ENCODE assay signal across 15 cellular contexts in genomic region chr2:190698895-190699294, GRCh38. TPM values are rescaled to one million over a fixed set of nuclear protein-coding genes. Genes with fewer than 3 reads are reported as not detected.
DNase-seq lines count a peak whose midpoint lies in the region; ATAC-seq and TF ChIP-seq lines count a peak whose summit lies in the region.
"Had no signal": no experiment of that assay in that cellular context is flagged by ENCODE, and none has a peak within 500 bp of the region (broad histone marks: within the 10 kb centered on the region; RNA-seq: fewer than 3 reads in every experiment).

No MANE protein-coding gene starts in this region.

- intact Hi-C loops in HCT116 (cut with micrococcal nuclease) = no loop called here

- no peaks in the 10 kb centered on the region for H3K27me3 ChIP-seq in AG04450 (ENCODE audit: control insufficient read depth, insufficient read depth, low read length)
- no peaks in the 10 kb centered on the region for H3K27me3 ChIP-seq in HCT116 (ENCODE audit: insufficient read depth, low read length)
- no peaks in the 10 kb centered on the region for H3K27me3 ChIP-seq in kidney epithelial cell (ENCODE audit: control insufficient read depth, insufficient read depth, low read length)
- H3K27me3 ChIP-seq: right lobe of liver had no signal

- POLR2A ChIA-PET in AG04450 (lab: Yijun Ruan, JAX) (no interaction called here), HCT116 (lab: Charles Lee) (no interaction called here)

- H3K27ac ChIP-seq in AG04450 (ENCODE audit: low read depth, low read length) = no peak overlapping the region
- H3K27ac ChIP-seq in HCT116 (ENCODE audit: low read depth, low read length) = no peak overlapping the region
- H3K27ac ChIP-seq: right lobe of liver had no signal

- no peak overlapping the region for H3K4me2 ChIP-seq in HCT116 (ENCODE audit: low read length)

- H2AFZ ChIP-seq in HCT116 (ENCODE audit: low read depth, low read length, poor library complexity, severe bottlenecking) = no peak overlapping the region

- H3K36me3 ChIP-seq in HCT116 (ENCODE audit: control insufficient read depth in 1 of 2, insufficient read depth in 2 of 2, low read length in 2 of 2) (no peaks in the 10 kb centered on the region), kidney epithelial cell (ENCODE audit: control insufficient read depth, insufficient read depth, low read length) (no peaks in the 10 kb centered on the region)
- H3K36me3 ChIP-seq: right lobe of liver had no signal

- no peaks in the 10 kb centered on the region for H3K79me2 ChIP-seq in HCT116 (ENCODE audit: insufficient read depth, low read length)

- no peak for TF ChIP-seq RAD21 in HCT116 (IDR thresholded peaks at IDR 0.05; ENCODE audit: low read depth)

- H3K9me2 ChIP-seq in HCT116 (ENCODE audit: insufficient read depth) = no peaks in the 10 kb centered on the region

- RAD21 ChIA-PET in HCT116 (lab: Charles Lee; ENCODE audit: low non-redundant PET in 1 of 2, low total read pairs in 2 of 2, uncharacterized antibody in 2 of 2, unreplicated experiment in 2 of 2) = no interaction called here

- H4K20me1 ChIP-seq in HCT116 (ENCODE audit: insufficient read depth) = no peaks in the 10 kb centered on the region

- H3K4me3 ChIP-seq in AG04450 (ENCODE audit: low read depth, low read length) = no peak overlapping the region
- no peak overlapping the region for H3K4me3 ChIP-seq in HCT116 (replicated peaks in 1 of 2; ENCODE audit: low read depth in 1 of 2, low read length in 2 of 2)
- H3K4me3 ChIP-seq in choroid plexus epithelial cell (ENCODE audit: low read depth, low read length) = no peak overlapping the region
- H3K4me3 ChIP-seq in kidney epithelial cell (ENCODE audit: low read depth, low read length) = no peak overlapping the region
- H3K4me3 ChIP-seq: mucosa of descending colon, right lobe of liver had no signal

- ATAC-seq in HCT116 (peak; percentile 52; the same call in 1 of the 2 replicates), HG03460 (IDR thresholded peaks at IDR 0.05; ENCODE audit: unreplicated experiment) (no peak)
- ATAC-seq: activated CD8-positive, alpha-beta memory T cell treated with anti-CD3 and anti-CD28 coated beads, Interleukin-2, amount 10 ng/mL, durations not matched to agents 7 days and 5 days; mucosa of descending colon had no signal

- H3K4me1 ChIP-seq in HCT116 (ENCODE audit: control insufficient read depth in 1 of 2, insufficient read depth in 2 of 2, low read length in 2 of 2) = no peaks in the 10 kb centered on the region
- H3K4me1 ChIP-seq: right lobe of liver had no signal

- H3K9ac ChIP-seq in HCT116 (ENCODE audit: low read length) = no peak overlapping the region

- CTCF ChIA-PET in AG04450 (lab: Charles Lee) (interaction anchor here (0.6 to 0.7 kb wide), 2 partner anchors 9 to 36 kb away, joined by 3 read pairs; no protein-coding TSS in a partner anchor), HCT116 (lab: Charles Lee) (no interaction called here)

- DNase-seq in AG04450 (ENCODE audit: low read depth, low spot score) = no peak
- DNase-seq in HCT116 (ENCODE audit: low read depth, low spot score) = no peak
- DNase-seq in choroid plexus epithelial cell (ENCODE audit: low read depth) = peak; percentile 37
- DNase-seq in kidney epithelial cell (ENCODE audit: low read depth) = no peak
- DNase-seq in NK-92 (lab: John Stamatoyannopoulos, UW; ENCODE audit: unreplicated experiment) = no peak
- DNase-seq in anterior cingulate cortex (lab: John Stamatoyannopoulos, UW) = no peak
- DNase-seq in T1000 (lab: John Stamatoyannopoulos, UW) = no peak
- DNase-seq: activated CD8-positive, alpha-beta memory T cell treated with anti-CD3 and anti-CD28 coated beads, Interleukin-2, amount 10 ng/mL, durations not matched to agents 7 days and 5 days; activated naive CD8-positive, alpha-beta T cell treated with anti-CD3 and anti-CD28 coated beads, Interleukin-2, amount 10 ng/mL, durations not matched to agents 7 days and 5 days; CD4-positive, alpha-beta memory T cell; hippocampal formation; mucosa of descending colon; NCI-H446; right lobe of liver had no signal

- H3K9me3 ChIP-seq in AG04450 (ENCODE audit: control insufficient read depth, insufficient read depth, low read length) (no peaks in the 10 kb centered on the region), HCT116 (ENCODE audit: control insufficient read depth in 1 of 2, insufficient read depth in 1 of 2, low read depth in 1 of 2, low read length in 2 of 2) (no peaks in the 10 kb centered on the region)
- H3K9me3 ChIP-seq: mucosa of descending colon, right lobe of liver had no signal

- no peak for TF ChIP-seq POLR2A in HCT116 (IDR thresholded peaks at IDR 0.05; ENCODE audit: borderline replicate concordance, extremely low read depth, insufficient read depth, insufficient read length)

- TF ChIP-seq CTCF in AG04450 (IDR thresholded peaks at IDR 0.05; ENCODE audit: low read depth, low read length) (peak; percentile 51), HCT116 (IDR thresholded peaks at IDR 0.05 in 2 of 3, conservative IDR thresholded peaks at IDR 0.05 in 1 of 3; ENCODE audit: borderline replicate concordance in 1 of 3, insufficient read depth in 1 of 3, low read depth in 2 of 3, low read length in 2 of 3) (0 out of 6 replicates have a peak, but pooled peaks of 1 of the 3 experiments have one; percentile 7), choroid plexus epithelial cell (conservative IDR thresholded peaks at IDR 0.05; ENCODE audit: low read depth, low read length) (peak; percentile 69), kidney epithelial cell (IDR thresholded peaks at IDR 0.05; ENCODE audit: insufficient read depth, low read length, poor library complexity, severe bottlenecking) (peak; percentile 39)

- BruUV-seq in HCT116 (replicated peaks; lab: Mats Ljungman, UMichigan) = no TSS peak

TF ChIP-seq in HCT116, 20 proteins besides CTCF, POLR2A, EP300 and RAD21:
- TF ChIP-seq REST (IDR thresholded peaks at IDR 0.05; ENCODE audit: low read depth) (no peak), EZH2phosphoT487 (IDR thresholded peaks at IDR 0.05; ENCODE audit: borderline replicate concordance) (no peak), SIN3A (IDR thresholded peaks at IDR 0.05; ENCODE audit: low read depth) (no peak), CEBPB (IDR thresholded peaks at IDR 0.05; ENCODE audit: low read depth) (no peak)

RNA-seq across cellular contexts. Expression of gene NAB1, which starts 50.0 kb away (rescaled TPM):
- 23.2 and 30.7 TPM in 2 replicates for polyA plus RNA-seq in AG04450 (2011; rRNA removed)
- polyA minus RNA-seq in AG04450 (2011; rRNA and poly(A)+ RNA removed) = 35.1 and 37.3 TPM in 2 replicates
- total RNA-seq in HCT116 (2021; ENCODE audit: unreplicated experiment) = 43.8 TPM
- 13.1 and 19.2 TPM in 2 replicates for polyA plus RNA-seq in HCT116 (2012)
- 21.8 and 25.4 TPM in 2 replicates for total RNA-seq in kidney epithelial cell
